In the genomic region with DNA sequence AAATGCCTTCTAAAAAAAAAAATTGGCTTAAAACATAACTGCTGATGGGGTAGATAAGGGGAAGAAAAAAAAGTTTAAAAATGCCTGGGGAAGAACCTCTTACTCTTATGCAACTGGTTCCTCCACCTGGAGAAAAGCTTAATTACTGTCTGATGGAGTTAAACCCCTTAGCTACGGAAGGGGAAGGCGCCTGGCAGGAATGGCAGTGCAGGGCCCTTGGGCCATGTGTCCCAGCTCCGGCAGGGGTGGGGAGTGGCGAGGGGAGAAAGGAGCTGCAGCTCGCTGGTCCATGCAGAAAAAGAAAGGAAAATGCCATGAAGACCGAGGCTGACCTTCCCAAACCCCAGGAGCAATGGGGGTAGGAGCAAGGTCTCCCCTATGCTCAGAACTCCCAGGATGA, we compare ENCODE assay signal across 20 cellular contexts.
"Had no signal": no experiment of that assay in that cellular context is flagged by ENCODE, and none has a peak within 500 bp of the region (broad histone marks: within the 10 kb centered on the region; RNA-seq: fewer than 3 reads in every experiment).

No MANE protein-coding gene starts in this region.

- H3K9me3 Mint-ChIP-seq: activated T-cell treated with anti-CD3 and anti-CD28 coated beads, Interleukin-2, amount 50 U/mL, for 4 hours; activated T-helper 2 cell treated with anti-CD3 and anti-CD28 coated beads, Interferon-gamma antibody, Interleukin-2, Interleukin-4, amounts not matched to agents 10 μg/mL and 5 μg/mL and 100 μg/mL, durations not matched to agents 14 hours and 24 hours and 36 hours; memory B cell; neural crest cell; type B pancreatic cell had no signal

- H3K27me3 Mint-ChIP-seq: activated naive CD8-positive, alpha-beta T cell; memory B cell; type B pancreatic cell had no signal

- H3K4me1 Mint-ChIP-seq: memory B cell, neural crest cell had no signal

- H3K4me3 Mint-ChIP-seq: activated naive CD8-positive, alpha-beta T cell; activated T-cell treated with anti-CD3 and anti-CD28 coated beads, Interleukin-2, amount 50 U/mL, for 4 hours; memory B cell; neural crest cell; type B pancreatic cell had no signal

- ATAC-seq: activated T-cell treated with anti-CD3 and anti-CD28 coated beads, Interleukin-2, amount 50 U/mL, for 4 hours; mucosa of descending colon had no signal

- DNase-seq: activated CD4-positive, alpha-beta T cell treated with anti-CD3 and anti-CD28 coated beads for 1 hour; activated CD4-positive, alpha-beta T cell treated with anti-CD3 and anti-CD28 coated beads, Interleukin-2, amount 50 U/mL, for 4 hours; activated CD8-positive, alpha-beta memory T cell treated with anti-CD3 and anti-CD28 coated beads, Interleukin-2, amount 50 U/mL, for 48 hours; activated naive CD4-positive, alpha-beta T cell; activated T-cell treated with anti-CD3 and anti-CD28 coated beads, Interleukin-2, amount 50 U/mL, for 4 hours; adrenal gland; brain microvascular endothelial cell; caudate nucleus; dermis blood vessel endothelial cell; effector memory CD4-positive, alpha-beta T cell; foreskin melanocyte; mucosa of descending colon; spleen; stimulated activated CD4-positive, alpha-beta T cell treated with anti-CD3 and anti-CD28 coated beads, Interleukin-4, amount 100 ng/mL, for 24 hours; stimulated activated naive CD4-positive, alpha-beta T cell treated with Interleukin-2 at 50 U/mL for 16 hours had no signal

- H3K36me3 Mint-ChIP-seq: activated naive CD8-positive, alpha-beta T cell; memory B cell; type B pancreatic cell had no signal

- H3K27ac Mint-ChIP-seq: activated naive CD8-positive, alpha-beta T cell; activated T-helper 2 cell treated with anti-CD3 and anti-CD28 coated beads, Interferon-gamma antibody, Interleukin-2, Interleukin-4, amounts not matched to agents 10 μg/mL and 5 μg/mL and 100 μg/mL, durations not matched to agents 14 hours and 24 hours and 36 hours; memory B cell; type B pancreatic cell had no signal
